23 cellular contexts compared by ENCODE assay signal in the genomic region with DNA sequence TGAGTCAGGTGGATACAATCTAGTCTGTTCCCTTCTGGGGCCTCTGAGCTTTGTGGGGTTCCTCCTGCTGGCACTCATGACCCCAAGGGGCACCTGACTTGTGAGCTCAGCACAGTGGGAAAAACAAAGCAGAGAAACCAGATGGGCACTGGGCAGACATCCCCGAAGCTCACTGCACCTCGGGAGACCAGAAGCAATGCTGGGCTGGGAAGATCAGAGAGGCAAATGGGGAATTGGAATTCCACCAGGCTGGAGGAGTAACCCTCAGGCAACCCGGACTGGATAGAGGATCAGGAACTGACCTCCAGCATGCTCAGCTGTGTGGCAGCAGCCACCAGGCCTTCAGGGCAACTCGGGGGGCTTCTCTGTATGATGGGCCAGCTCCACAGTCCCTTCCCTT. TPM values are rescaled to one million over a fixed set of nuclear protein-coding genes. Genes with fewer than 3 reads are reported as not detected.
DNase-seq lines count a peak whose midpoint lies in the region; ATAC-seq, FAIRE-seq and TF ChIP-seq lines count a peak whose summit lies in the region.
"Had no signal": no experiment of that assay in that cellular context is flagged by ENCODE, and none has a peak within 500 bp of the region (broad histone marks: within the 10 kb centered on the region; RNA-seq: fewer than 3 reads in every experiment).

No MANE protein-coding gene starts in this region.

- H3K27me3 ChIP-seq in pancreas, result no peaks in the 10 kb centered on the region
- H3K27me3 ChIP-seq: Peyer's patch had no signal

- H3K36me3 ChIP-seq in pancreas, result no peaks in the 10 kb centered on the region
- H3K36me3 ChIP-seq: Peyer's patch had no signal

- intact Hi-C loops in pancreas (cut with DNase I), result no loop called here

- ATAC-seq in T-helper 17 cell (no peak), pancreas (peak in 3 of 4 donors; percentile 27 to 38 (median 30)), HG03432 (IDR thresholded peaks at IDR 0.05; ENCODE audit: unreplicated experiment) (no peak)
- ATAC-seq: Right ventricle myocardium inferior had no signal

- DNase-seq in ELF-1 (ENCODE audit: low read depth, low spot score) (peak; percentile 52), T-helper 17 cell (no peak), foreskin fibroblast (peak; percentile 37 to 62), pancreas (peak in 2 of 6 donors; percentile 25 to 35), amniotic stem cell (lab: John Stamatoyannopoulos, UW) (no peak), MV-4-11 (lab: John Stamatoyannopoulos, UW) (no peak)
- DNase-seq: CD4-positive, CD25-positive, alpha-beta regulatory T cell; EL; NCI-H1105 treated with DMSO at 0.1 percent for 48 hours; NCI-H1694; NCI-H2081; NCI-H2171; NCI-H524 treated with DMSO at 0.1 percent for 48 hours; NCI-H82; Peyer's patch had no signal

- no peak for FAIRE-seq in pancreas (lab: Jason Lieb, UNC)
- FAIRE-seq: A204.1, H54, HTR-8/SVneo had no signal

- no peak overlapping the region for H3K27ac ChIP-seq in pancreas
- H3K27ac ChIP-seq: KMS-11, Peyer's patch had no signal

- H3K4me3 ChIP-seq in foreskin fibroblast (ENCODE audit: low read depth in 1 of 2, low read length in 2 of 2) (no peak overlapping the region), pancreas (no peak overlapping the region)
- H3K4me3 ChIP-seq: Peyer's patch had no signal

- H3K4me1 Mint-ChIP-seq in T-helper 17 cell, result peaks cover 12% of the 10 kb centered on the region

- peaks cover 5% of the 10 kb centered on the region for H3K36me3 Mint-ChIP-seq in T-helper 17 cell (ENCODE audit: low read depth)
- H3K36me3 Mint-ChIP-seq: CD4-positive, CD25-positive, alpha-beta regulatory T cell had no signal

- H3K27ac Mint-ChIP-seq in T-helper 17 cell, result peak overlapping the region; percentile 14
- H3K27ac Mint-ChIP-seq: CD4-positive, CD25-positive, alpha-beta regulatory T cell had no signal

- TF ChIP-seq CTCF in foreskin fibroblast (IDR thresholded peaks at IDR 0.05; ENCODE audit: low read depth, low read length), result no peak
- no peak for TF ChIP-seq CTCF in pancreas (IDR thresholded peaks at IDR 0.05)

- H3K4me1 ChIP-seq in pancreas, result peaks cover 0 to 6% (median 0%) of the 10 kb centered on the region in 3 donors
- H3K4me1 ChIP-seq: Peyer's patch had no signal

- H3K27me3 Mint-ChIP-seq in T-helper 17 cell, result peaks cover 68% of the 10 kb centered on the region
- H3K27me3 Mint-ChIP-seq: CD4-positive, CD25-positive, alpha-beta regulatory T cell had no signal

- H3K9me3 ChIP-seq in T-helper 17 cell (ENCODE audit: control insufficient read depth, low read length, poor library complexity, severe bottlenecking) (no peaks in the 10 kb centered on the region), pancreas (no peaks in the 10 kb centered on the region)
- H3K9me3 ChIP-seq: Peyer's patch had no signal

- H3K4me3 Mint-ChIP-seq in T-helper 17 cell, result no peak overlapping the region
- H3K4me3 Mint-ChIP-seq: CD4-positive, CD25-positive, alpha-beta regulatory T cell had no signal

- 33 to 40% methylated on average over 4 of the region's 4 CpGs for WGBS in pancreas, 2 donors

RNA-seq across cellular contexts. Expression of gene ABCC12, which starts 50.3 kb away (rescaled TPM):
- total RNA-seq in T-helper 17 cell (not detected), pancreas (not detected)
- not detected for polyA plus RNA-seq in pancreas
- total RNA-seq: CD4-positive, CD25-positive, alpha-beta regulatory T cell; OCI-LY7; Peyer's patch; SK-MEL-5 had no signal
- polyA plus RNA-seq: CD4-positive, CD25-positive, alpha-beta regulatory T cell had no signal

Comparison
In these comparisons a context has a peak if more than half of its experiments do, and no peak if none do; other contexts are left out.
1. DNase-seq: peak in ELF-1 (single experiment) and foreskin fibroblast (2 of 2); none in T-helper 17 cell (0 of 3), amniotic stem cell (single experiment) and MV-4-11 (single experiment).
2. ATAC-seq: peak in pancreas (3 of 4); none in T-helper 17 cell (single experiment) and HG03432 (single experiment).